1 cellular context compared by ENCODE assay signal in the genomic region with DNA sequence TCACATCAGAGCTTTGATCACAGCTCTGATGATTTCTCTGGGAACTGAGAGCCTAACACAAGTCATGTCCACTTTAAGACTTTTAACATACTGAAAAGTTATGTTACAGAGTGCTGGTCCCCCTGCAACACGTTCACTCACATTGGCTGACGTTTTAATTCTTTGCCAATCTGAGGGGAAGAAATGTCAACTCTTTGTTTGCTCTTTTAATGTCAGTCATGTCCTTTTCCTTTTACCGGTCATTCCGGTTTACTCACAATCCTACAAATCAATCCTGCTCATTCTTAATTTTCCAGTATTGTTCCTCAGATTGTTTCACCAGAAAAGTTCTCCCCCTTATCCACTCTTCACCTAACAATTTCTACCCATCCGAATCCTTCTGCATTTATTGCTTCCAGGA.
TF ChIP-seq lines count a peak whose summit lies in the region.

No MANE protein-coding gene starts in this region.

TF ChIP-seq in GM12878, 131 proteins besides CTCF, POLR2A, EP300 and RAD21 (continued from another document):
- TF ChIP-seq, protein P1, sequence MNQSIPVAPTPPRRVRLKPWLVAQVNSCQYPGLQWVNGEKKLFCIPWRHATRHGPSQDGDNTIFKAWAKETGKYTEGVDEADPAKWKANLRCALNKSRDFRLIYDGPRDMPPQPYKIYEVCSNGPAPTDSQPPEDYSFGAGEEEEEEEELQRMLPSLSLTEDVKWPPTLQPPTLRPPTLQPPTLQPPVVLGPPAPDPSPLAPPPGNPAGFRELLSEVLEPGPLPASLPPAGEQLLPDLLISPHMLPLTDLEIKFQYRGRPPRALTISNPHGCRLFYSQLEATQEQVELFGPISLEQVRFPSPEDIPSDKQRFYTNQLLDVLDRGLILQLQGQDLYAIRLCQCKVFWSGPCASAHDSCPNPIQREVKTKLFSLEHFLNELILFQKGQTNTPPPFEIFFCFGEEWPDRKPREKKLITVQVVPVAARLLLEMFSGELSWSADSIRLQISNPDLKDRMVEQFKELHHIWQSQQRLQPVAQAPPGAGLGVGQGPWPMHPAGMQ (IDR thresholded peaks at IDR 0.05; ENCODE audit: borderline replicate concordance) = no peak
- no peak for TF ChIP-seq BACH1 (IDR thresholded peaks at IDR 0.05; ENCODE audit: borderline replicate concordance)
- no peak for TF ChIP-seq ZNF217 (IDR thresholded peaks at IDR 0.05)
- TF ChIP-seq ETV6 (conservative IDR thresholded peaks at IDR 0.05 in 1 of 2, IDR thresholded peaks at IDR 0.05 in 1 of 2; ENCODE audit: borderline replicate concordance in 1 of 2, low read depth in 1 of 2) = no peak
